Comparison of ENCODE assay signal across 18 cellular contexts in genomic region chr10:16789765-16790164, GRCh38.
"Had no signal": no experiment of that assay in that cellular context is flagged by ENCODE, and none has a peak within 500 bp of the region (broad histone marks: within the 10 kb centered on the region; RNA-seq: fewer than 3 reads in every experiment).

No MANE protein-coding gene starts in this region.

- FAIRE-seq: islet of Langerhans, small intestine had no signal

- H3K4me3 ChIP-seq: ascending aorta, breast epithelium, prostate gland, SJCRH30, suprapubic skin, vagina had no signal

- DNase-seq: activated CD4-positive, alpha-beta memory T cell treated with anti-CD3 and anti-CD28 coated beads, Interleukin-2, amount 10 ng/mL, durations not matched to agents 7 days and 5 days; activated CD8-positive, alpha-beta memory T cell treated with anti-CD3 and anti-CD28 coated beads, Interleukin-2, amount 10 ng/mL, durations not matched to agents 7 days and 5 days; activated naive CD4-positive, alpha-beta T cell treated with Interleukin-2 at 50 U/mL for 16 hours; endodermal cell; foreskin fibroblast; SJCRH30; small intestine; stimulated activated CD4-positive, alpha-beta T cell treated with anti-CD3 and anti-CD28 coated beads, Interleukin-15, amount 100 ng/mL, for 24 hours; stimulated activated CD4-positive, alpha-beta T cell treated with anti-CD3 and anti-CD28 coated beads, Interleukin-2, amount 100 ng/mL, for 48 hours; stimulated activated naive CD8-positive, alpha-beta T cell treated with anti-CD3 and anti-CD28 coated beads, Interleukin-15, amount 100 ng/mL, for 72 hours; trophoblast cell had no signal

- H3K27ac ChIP-seq: breast epithelium, epithelial cell of prostate, prostate gland, SJCRH30, suprapubic skin, vagina had no signal

- H3K27me3 Mint-ChIP-seq: activated CD4-positive, alpha-beta memory T cell treated with anti-CD3 and anti-CD28 coated beads, Interleukin-2, amount 10 ng/mL, durations not matched to agents 7 days and 5 days; activated CD8-positive, alpha-beta memory T cell treated with anti-CD3 and anti-CD28 coated beads, Interleukin-2, amount 10 ng/mL, durations not matched to agents 7 days and 5 days; stimulated activated naive CD8-positive, alpha-beta T cell treated with anti-CD3 and anti-CD28 coated beads, Interleukin-15, amount 100 ng/mL, for 72 hours had no signal

- H3K9me3 ChIP-seq: ascending aorta, breast epithelium, prostate gland, SJCRH30, suprapubic skin, vagina had no signal

- H3K4me1 ChIP-seq: breast epithelium, prostate gland, SJCRH30, suprapubic skin, vagina had no signal

- H3K4me1 Mint-ChIP-seq: endodermal cell had no signal

- H3K4me3 Mint-ChIP-seq: activated CD4-positive, alpha-beta memory T cell treated with anti-CD3 and anti-CD28 coated beads, Interleukin-2, amount 10 ng/mL, durations not matched to agents 7 days and 5 days; activated CD8-positive, alpha-beta memory T cell treated with anti-CD3 and anti-CD28 coated beads, Interleukin-2, amount 10 ng/mL, durations not matched to agents 7 days and 5 days; endodermal cell; stimulated activated naive CD8-positive, alpha-beta T cell treated with anti-CD3 and anti-CD28 coated beads, Interleukin-15, amount 100 ng/mL, for 72 hours had no signal

- H3K36me3 ChIP-seq: breast epithelium, prostate gland, SJCRH30, suprapubic skin, vagina had no signal

- ATAC-seq: activated CD8-positive, alpha-beta memory T cell treated with anti-CD3 and anti-CD28 coated beads, Interleukin-2, amount 10 ng/mL, durations not matched to agents 7 days and 5 days; stimulated activated naive CD8-positive, alpha-beta T cell treated with anti-CD3 and anti-CD28 coated beads, Interleukin-15, amount 100 ng/mL, for 72 hours had no signal

- H3K9me3 Mint-ChIP-seq: endodermal cell had no signal

- H3K27ac Mint-ChIP-seq: activated CD4-positive, alpha-beta memory T cell treated with anti-CD3 and anti-CD28 coated beads, Interleukin-2, amount 10 ng/mL, durations not matched to agents 7 days and 5 days; activated CD8-positive, alpha-beta memory T cell treated with anti-CD3 and anti-CD28 coated beads, Interleukin-2, amount 10 ng/mL, durations not matched to agents 7 days and 5 days; endodermal cell had no signal
